8 cellular contexts compared by ENCODE assay signal in the genomic region with DNA sequence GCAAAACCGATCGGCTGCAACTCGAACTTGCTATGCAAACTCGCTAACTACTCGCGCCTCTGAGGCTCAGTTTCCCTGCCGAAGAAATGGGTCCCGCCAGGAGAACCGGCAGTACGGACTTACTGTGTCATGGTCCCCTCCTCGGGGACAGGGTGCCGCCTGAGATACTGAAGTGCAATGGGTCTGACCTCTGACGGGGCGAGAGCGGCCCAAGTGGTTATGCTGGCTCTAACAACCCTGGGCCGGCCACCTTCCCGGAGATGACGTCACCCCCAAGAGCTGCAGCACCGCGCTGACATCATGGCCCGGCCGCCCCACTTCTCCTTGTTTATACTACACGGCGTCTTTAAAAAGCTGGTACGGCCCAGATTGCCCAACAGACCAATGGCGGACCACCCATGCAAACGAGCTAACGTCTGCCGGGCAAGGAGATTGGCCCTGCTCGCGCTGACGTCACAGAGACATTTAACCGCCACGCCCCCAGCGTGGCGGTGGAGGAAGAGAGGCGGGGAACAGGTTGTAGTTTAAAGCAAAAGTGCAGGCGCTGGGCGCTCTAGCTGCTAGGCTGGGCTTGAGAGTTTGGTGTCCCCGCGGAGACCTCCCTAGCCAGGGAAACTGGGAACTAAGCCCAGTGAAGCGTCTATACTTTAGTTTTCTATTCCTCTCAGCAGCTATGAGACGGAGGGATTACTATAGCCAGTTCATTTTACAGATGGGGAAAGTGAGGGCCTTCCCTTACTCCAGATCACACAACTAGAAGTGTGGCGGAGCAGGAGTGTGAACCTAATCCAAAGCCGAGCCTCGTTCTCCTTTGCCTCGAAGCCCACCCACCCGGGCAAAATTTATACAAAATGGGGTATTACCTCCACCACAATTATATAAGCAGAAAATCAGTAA. TPM values are rescaled to one million over a fixed set of nuclear protein-coding genes. Genes with fewer than 3 reads are reported as not detected.
DNase-seq lines count a peak whose midpoint lies in the region; ATAC-seq and TF ChIP-seq lines count a peak whose summit lies in the region.

No MANE protein-coding gene starts in this region.

- H3K27me3 ChIP-seq in esophagus (ENCODE audit: control insufficient read depth in 1 of 2, insufficient read depth in 2 of 2, low read length in 2 of 2) (no peaks in the 10 kb centered on the region), mucosa of rectum (ENCODE audit: control insufficient read depth in 2 of 2, insufficient read depth in 2 of 2, low read length in 2 of 2) (no peaks in the 10 kb centered on the region)

- H3K9ac ChIP-seq in mucosa of rectum (ENCODE audit: low read depth in 1 of 2, low read length in 2 of 2) = peak overlapping the region; percentile 91 to 98

- H3K9me3 ChIP-seq in esophagus (ENCODE audit: control insufficient read depth in 2 of 2, insufficient read depth in 1 of 2, low read depth in 1 of 2, low read length in 1 of 2) (no peaks in the 10 kb centered on the region), mucosa of rectum (ENCODE audit: control insufficient read depth in 2 of 2, low read length in 2 of 2) (no peaks in the 10 kb centered on the region)

- ATAC-seq in GM21737 (IDR thresholded peaks at IDR 0.05; ENCODE audit: unreplicated experiment) = peak; percentile 61

- WGBS in esophagus, 2 donors = 1% methylated on average over 48 of the region's 48 CpGs

- peak overlapping the region; percentile 81 to 84 for H3K4me3 ChIP-seq in esophagus (ENCODE audit: low read depth in 1 of 2, low read length in 2 of 2)
- peak overlapping the region; percentile 93 to 98 for H3K4me3 ChIP-seq in mucosa of rectum (ENCODE audit: low read length in 2 of 2)

- H3K27ac ChIP-seq in esophagus (ENCODE audit: low read depth in 2 of 2, low read length in 1 of 2) (peak overlapping the region; percentile 94 to 99), mucosa of rectum (ENCODE audit: low read depth in 2 of 2, low read length in 2 of 2) (peak overlapping the region; percentile 99 to 100)

- DNase-seq in DMS153 treated with DMSO at 0.1 percent for 48 hours (lab: John Stamatoyannopoulos, UW; ENCODE audit: unreplicated experiment) (peak; percentile 79), KG1 (lab: John Stamatoyannopoulos, UW) (peak; percentile 99)
- peak; percentile 94 to 96 for DNase-seq in activated T-cell treated with anti-CD3 and anti-CD28 coated beads, Interleukin-2, amount 50 U/mL, for 48 hours
- DNase-seq in stimulated activated CD8-positive, alpha-beta memory T cell treated with anti-CD3 and anti-CD28 coated beads, Interleukin-4, amount 100 ng/mL, for 48 hours = peak; percentile 97

- peaks cover 5 to 46% of the 10 kb centered on the region in 2 donors for H3K4me1 ChIP-seq in esophagus (ENCODE audit: control insufficient read depth in 2 of 2, insufficient read depth in 2 of 2, low read length in 1 of 2)
- peaks cover 56 to 57% of the 10 kb centered on the region in 2 donors for H3K4me1 ChIP-seq in mucosa of rectum (ENCODE audit: control insufficient read depth in 2 of 2, insufficient read depth in 2 of 2, low read length in 2 of 2)

- peaks cover 0 to 3% of the 10 kb centered on the region in 2 donors for H3K36me3 ChIP-seq in esophagus (ENCODE audit: control insufficient read depth in 2 of 2, insufficient read depth in 2 of 2, low read length in 1 of 2)
- H3K36me3 ChIP-seq in mucosa of rectum (ENCODE audit: control insufficient read depth in 2 of 2, insufficient read depth in 2 of 2, low read length in 2 of 2) = peaks cover 0 to 3% of the 10 kb centered on the region in 2 donors

TF ChIP-seq in PFSK-1, 5 proteins besides CTCF, POLR2A, EP300 and RAD21:
- no peak for TF ChIP-seq SIN3A (IDR thresholded peaks at IDR 0.05; ENCODE audit: borderline replicate concordance, insufficient read depth, low read length)
- TF ChIP-seq TAF1 (IDR thresholded peaks at IDR 0.05; ENCODE audit: borderline replicate concordance, insufficient read depth, low read length) = no peak
- TF ChIP-seq POLR2AphosphoS5 (IDR thresholded peaks at IDR 0.05; ENCODE audit: low read depth, low read length) = peak; percentile 43; the same call in 1 of the 2 replicates
- TF ChIP-seq, protein P1, sequence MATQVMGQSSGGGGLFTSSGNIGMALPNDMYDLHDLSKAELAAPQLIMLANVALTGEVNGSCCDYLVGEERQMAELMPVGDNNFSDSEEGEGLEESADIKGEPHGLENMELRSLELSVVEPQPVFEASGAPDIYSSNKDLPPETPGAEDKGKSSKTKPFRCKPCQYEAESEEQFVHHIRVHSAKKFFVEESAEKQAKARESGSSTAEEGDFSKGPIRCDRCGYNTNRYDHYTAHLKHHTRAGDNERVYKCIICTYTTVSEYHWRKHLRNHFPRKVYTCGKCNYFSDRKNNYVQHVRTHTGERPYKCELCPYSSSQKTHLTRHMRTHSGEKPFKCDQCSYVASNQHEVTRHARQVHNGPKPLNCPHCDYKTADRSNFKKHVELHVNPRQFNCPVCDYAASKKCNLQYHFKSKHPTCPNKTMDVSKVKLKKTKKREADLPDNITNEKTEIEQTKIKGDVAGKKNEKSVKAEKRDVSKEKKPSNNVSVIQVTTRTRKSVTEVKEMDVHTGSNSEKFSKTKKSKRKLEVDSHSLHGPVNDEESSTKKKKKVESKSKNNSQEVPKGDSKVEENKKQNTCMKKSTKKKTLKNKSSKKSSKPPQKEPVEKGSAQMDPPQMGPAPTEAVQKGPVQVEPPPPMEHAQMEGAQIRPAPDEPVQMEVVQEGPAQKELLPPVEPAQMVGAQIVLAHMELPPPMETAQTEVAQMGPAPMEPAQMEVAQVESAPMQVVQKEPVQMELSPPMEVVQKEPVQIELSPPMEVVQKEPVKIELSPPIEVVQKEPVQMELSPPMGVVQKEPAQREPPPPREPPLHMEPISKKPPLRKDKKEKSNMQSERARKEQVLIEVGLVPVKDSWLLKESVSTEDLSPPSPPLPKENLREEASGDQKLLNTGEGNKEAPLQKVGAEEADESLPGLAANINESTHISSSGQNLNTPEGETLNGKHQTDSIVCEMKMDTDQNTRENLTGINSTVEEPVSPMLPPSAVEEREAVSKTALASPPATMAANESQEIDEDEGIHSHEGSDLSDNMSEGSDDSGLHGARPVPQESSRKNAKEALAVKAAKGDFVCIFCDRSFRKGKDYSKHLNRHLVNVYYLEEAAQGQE (IDR thresholded peaks at IDR 0.05; ENCODE audit: insufficient read depth in 1 of 2, low read depth in 2 of 2, low read length in 2 of 2) = no peak
- TF ChIP-seq FOXP2 (optimal IDR thresholded peaks at IDR 0.05; ENCODE audit: borderline replicate concordance, extremely low read depth, extremely low read length, insufficient read depth) = no peak

RNA-seq across cellular contexts. Expression of a gene that starts 0.7 kb away (rescaled TPM):
- 107 TPM for polyA plus RNA-seq in PFSK-1 (2012; ENCODE audit: insufficient read length, low read depth)
- polyA plus RNA-seq in esophagus = 10 to 100 TPM; 12.9 to 24.0 TPM

RNA-seq across cellular contexts. Expression of a gene that starts 11.3 kb away (rescaled TPM):
- polyA plus RNA-seq in PFSK-1 (2012; ENCODE audit: insufficient read length, low read depth) = 0.79 TPM
- under 1 TPM; 0.01 to 0.08 TPM for polyA plus RNA-seq in esophagus

Comparison
In these comparisons a context has a peak if more than half of its experiments do, and no peak if none do; other contexts are left out.
1. Peak in every context shown above with its lines: DNase-seq, ATAC-seq, H3K4me3 ChIP-seq and H3K27ac ChIP-seq.